Comparison of ENCODE assay signal across 33 cellular contexts in genomic region chr15:31149987-31150386, GRCh38. TPM values are rescaled to one million over a fixed set of nuclear protein-coding genes. Genes with fewer than 3 reads are reported as not detected.
"Had no signal": no experiment of that assay in that cellular context is flagged by ENCODE, and none has a peak within 500 bp of the region (broad histone marks: within the 10 kb centered on the region; RNA-seq: fewer than 3 reads in every experiment).

No MANE protein-coding gene starts in this region.

- H2AFZ ChIP-seq: neural progenitor cell had no signal

- H3K36me3 Mint-ChIP-seq: activated naive CD4-positive, alpha-beta T cell treated with anti-CD3 and anti-CD28 coated beads, Interleukin-2, amount 50 U/mL, for 72 hours; natural killer cell; neural progenitor cell had no signal

- H3K27me3 ChIP-seq: adrenal gland, body of pancreas, dorsolateral prefrontal cortex, left lung, thyroid gland had no signal

- H3K27ac Mint-ChIP-seq: activated naive CD4-positive, alpha-beta T cell treated with anti-CD3 and anti-CD28 coated beads, Interleukin-2, amount 50 U/mL, for 72 hours; activated T-helper 2 cell treated with anti-CD3 and anti-CD28 coated beads, Interferon-gamma antibody, Interleukin-2, Interleukin-4, amounts not matched to agents 10 μg/mL and 5 μg/mL and 100 μg/mL, durations not matched to agents 14 hours and 24 hours and 36 hours; natural killer cell; neural progenitor cell; stimulated activated naive CD8-positive, alpha-beta T cell treated with anti-CD3 and anti-CD28 coated beads, Interleukin-15, Interleukin-2, amounts not matched to agents 100 ng/mL and 50 ng/mL, for 24 hours had no signal

- H3K9me3 Mint-ChIP-seq: activated naive CD4-positive, alpha-beta T cell treated with anti-CD3 and anti-CD28 coated beads, Interleukin-2, amount 50 U/mL, for 72 hours; activated T-helper 2 cell treated with anti-CD3 and anti-CD28 coated beads, Interferon-gamma antibody, Interleukin-2, Interleukin-4, amounts not matched to agents 10 μg/mL and 5 μg/mL and 100 μg/mL, durations not matched to agents 14 hours and 24 hours and 36 hours; natural killer cell; neural progenitor cell; stimulated activated naive CD8-positive, alpha-beta T cell treated with anti-CD3 and anti-CD28 coated beads, Interleukin-15, Interleukin-2, amounts not matched to agents 100 ng/mL and 50 ng/mL, for 24 hours had no signal

- H3K36me3 ChIP-seq: adrenal gland, heart left ventricle, left lung, lower lobe of right lung, neural progenitor cell, thyroid gland had no signal

- H3K4me1 ChIP-seq: adrenal gland, body of pancreas, heart left ventricle, left lung, lower lobe of right lung, thyroid gland had no signal

- H3K27ac ChIP-seq: adrenal gland, body of pancreas, coronary artery, dorsolateral prefrontal cortex, heart left ventricle, left lung, lower lobe of right lung, neural progenitor cell, thyroid gland, VCaP had no signal

- H3K4me3 Mint-ChIP-seq: natural killer cell; neural progenitor cell; stimulated activated naive CD8-positive, alpha-beta T cell treated with anti-CD3 and anti-CD28 coated beads, Interleukin-15, Interleukin-2, amounts not matched to agents 100 ng/mL and 50 ng/mL, for 24 hours had no signal

- H3K9ac ChIP-seq: neural progenitor cell had no signal

- H3K4me1 Mint-ChIP-seq: natural killer cell had no signal

- H3K4me3 ChIP-seq: adrenal gland, body of pancreas, coronary artery, dorsolateral prefrontal cortex, heart left ventricle, left lung, lower lobe of right lung, neural progenitor cell, thyroid gland had no signal

- DNase-seq: activated CD4-positive, alpha-beta T cell treated with anti-CD3 and anti-CD28 coated beads for 48 hours; activated CD4-positive, alpha-beta T cell treated with anti-CD3 and anti-CD28 coated beads, Interleukin-2, amount 50 U/mL, for 48 hours; activated naive CD4-positive, alpha-beta T cell; activated T-cell treated with anti-CD3 and anti-CD28 coated beads, Interleukin-2, amount 50 U/mL, for 48 hours; aorta; body of pancreas; effector memory CD4-positive, alpha-beta T cell; heart left ventricle; hypothalamus; kidney glomerular epithelial cell; left lung; lower lobe of right lung; mesenchymal stem cell; natural killer cell; right cardiac atrium; stimulated activated CD4-positive, alpha-beta T cell treated with anti-CD3 and anti-CD28 coated beads, Interleukin-2, amount 100 ng/mL, for 48 hours; substantia nigra; thyroid gland had no signal

- H3K9me3 ChIP-seq: adrenal gland, body of pancreas, heart left ventricle, left lung, lower lobe of right lung, thyroid gland had no signal

- H3K27me3 Mint-ChIP-seq: stimulated activated naive CD8-positive, alpha-beta T cell treated with anti-CD3 and anti-CD28 coated beads, Interleukin-15, Interleukin-2, amounts not matched to agents 100 ng/mL and 50 ng/mL, for 24 hours had no signal

RNA-seq across cellular contexts. Expression of gene TRPM1, which starts 48.5 kb away (rescaled TPM):
- total RNA-seq: activated CD8-positive, alpha-beta memory T cell treated with anti-CD3 and anti-CD28 coated beads for 36 hours; activated naive CD4-positive, alpha-beta T cell treated with anti-CD3 and anti-CD28 coated beads, Interleukin-2, amount 50 U/mL, for 72 hours; activated T-helper 2 cell treated with anti-CD3 and anti-CD28 coated beads, Interferon-gamma antibody, Interleukin-2, Interleukin-4, amounts not matched to agents 10 μg/mL and 5 μg/mL and 100 μg/mL, durations not matched to agents 14 hours and 24 hours and 36 hours; adrenal gland; aorta; body of pancreas; cardiac septum; cerebellum; fibroblast of lung; heart left ventricle; left lung; lower lobe of right lung; mononuclear cell; natural killer cell; right cardiac atrium; T-helper 1 cell treated with Interleukin-12 subunit alpha and Interleukin-12 subunit beta and Interleukin-4 antibody, amounts not matched to agents 30 ng/mL and 1 ng/mL, for 36 hours; thyroid gland; ureter had no signal
- polyA plus RNA-seq: aorta, fibroblast of lung had no signal
